16 cellular contexts compared by ENCODE assay signal in genomic region chr22:48675828-48676145, GRCh38.
DNase-seq lines count a peak whose midpoint lies in the region; ATAC-seq and TF ChIP-seq lines count a peak whose summit lies in the region.
"Had no signal": no experiment of that assay in that cellular context is flagged by ENCODE, and none has a peak within 500 bp of the region (broad histone marks: within the 10 kb centered on the region; RNA-seq: fewer than 3 reads in every experiment).

No MANE protein-coding gene starts in this region.

- H2BK15ac ChIP-seq in neuronal stem cell (ENCODE audit: low read length) = no peak overlapping the region

- no peaks in the 10 kb centered on the region for H3K36me3 ChIP-seq in heart right ventricle
- no peaks in the 10 kb centered on the region for H3K36me3 ChIP-seq in Karpas-422 (ENCODE audit: insufficient read depth, low read length)
- peaks cover 0 to 2% of the 10 kb centered on the region in 2 donors for H3K36me3 ChIP-seq in neuronal stem cell (replicated peaks in 1 of 2; ENCODE audit: control insufficient read depth in 2 of 2, insufficient read depth in 2 of 2, low read length in 2 of 2)

- H3K79me2 ChIP-seq in Karpas-422 (ENCODE audit: low read length) = no peaks in the 10 kb centered on the region

- H3K4me3 ChIP-seq in heart right ventricle (no peak overlapping the region), Karpas-422 (ENCODE audit: low read length) (no peak overlapping the region), neuronal stem cell (ENCODE audit: low read length in 2 of 2) (no peak overlapping the region)
- H3K4me3 ChIP-seq: GM23338 had no signal

- H3K23ac ChIP-seq in neuronal stem cell (ENCODE audit: low read depth, low read length, poor library complexity) = no peak overlapping the region

- peak; percentile 17 for DNase-seq in Right ventricle myocardium superior
- DNase-seq in heart right ventricle = no peak
- peak; percentile 44 for DNase-seq in Karpas-422
- peak; percentile 51 for DNase-seq in RPMI8226
- no peak for DNase-seq in neuronal stem cell (ENCODE audit: low spot score)
- DNase-seq in SKM-1 (lab: John Stamatoyannopoulos, UW; ENCODE audit: unreplicated experiment) = no peak
- DNase-seq: C1 segment of cervical spinal cord; Calu3; CD4-positive, alpha-beta memory T cell; COR-L47; DMS53; DMS79 treated with DMSO at 0.1 percent for 48 hours; GF-D8; H9 had no signal

- H3K4me2 ChIP-seq in Karpas-422 (ENCODE audit: low read depth, low read length, poor library complexity, severe bottlenecking) = no peak overlapping the region
- H3K4me2 ChIP-seq in neuronal stem cell (ENCODE audit: insufficient read depth, low read length, poor library complexity, severe bottlenecking) = no peak overlapping the region
- H3K4me2 ChIP-seq: GM23338 had no signal

- H3K4me1 ChIP-seq in heart right ventricle (no peaks in the 10 kb centered on the region), Karpas-422 (ENCODE audit: low read length) (no peaks in the 10 kb centered on the region), neuronal stem cell (ENCODE audit: control insufficient read depth in 2 of 2, insufficient read depth in 1 of 2, low read depth in 1 of 2, low read length in 2 of 2) (no peaks in the 10 kb centered on the region)

- no peak overlapping the region for H3K27ac ChIP-seq in heart right ventricle
- H3K27ac ChIP-seq in Karpas-422 (ENCODE audit: low read length) = no peak overlapping the region
- H3K27ac ChIP-seq in neuronal stem cell (replicated peaks; ENCODE audit: low read length) = no peak overlapping the region

- H3K9ac ChIP-seq in Karpas-422 (ENCODE audit: low read length) (no peak overlapping the region), neuronal stem cell (ENCODE audit: low read depth, low read length, poor library complexity) (peak overlapping the region; percentile 68)

- H3K14ac ChIP-seq in neuronal stem cell (ENCODE audit: low read length) = peak overlapping the region; percentile 57

- no peaks in the 10 kb centered on the region for H3K9me2 ChIP-seq in Karpas-422 (replicated peaks; ENCODE audit: insufficient read depth, low read length)

- H2AFZ ChIP-seq in Karpas-422 (ENCODE audit: low read length) (no peak overlapping the region), neuronal stem cell (ENCODE audit: low read length) (no peak overlapping the region)
- H2AFZ ChIP-seq: GM23338 had no signal

- WGBS in heart right ventricle, 2 donors = 91 to 98% methylated on average over 4 of the region's 4 CpGs
- no CpG with 5 or more reads among the region's 4 CpGs for WGBS in neuronal stem cell (ENCODE audit: extremely low coverage in 2 of 2, insufficient read length in 2 of 2, insufficient replicate concordance in 1 of 2), 2 donors

- no peak overlapping the region for H4K91ac ChIP-seq in neuronal stem cell (ENCODE audit: low read depth, low read length, poor library complexity)

- intact Hi-C loops in Right ventricle myocardium superior (cut with DNase I) (no loop called here), heart right ventricle (cut with DNase I) (no loop called here)

- peaks cover 2% of the 10 kb centered on the region for H3K79me1 ChIP-seq in neuronal stem cell (ENCODE audit: low read depth, low read length)

- no peak overlapping the region for H2BK120ac ChIP-seq in neuronal stem cell (ENCODE audit: low read depth, low read length)

- H3K18ac ChIP-seq in neuronal stem cell (ENCODE audit: low read length) = no peak overlapping the region

- no peak for TF ChIP-seq CTCF in heart right ventricle (IDR thresholded peaks at IDR 0.05)

- no peak overlapping the region for H2AK5ac ChIP-seq in neuronal stem cell (ENCODE audit: low read depth, low read length)

- no peak overlapping the region for H4K8ac ChIP-seq in neuronal stem cell (ENCODE audit: low read depth, low read length)

- peaks cover 0 to 33% (median 15%) of the 10 kb centered on the region in 11 donors for H3K9me3 ChIP-seq in heart right ventricle
- no peaks in the 10 kb centered on the region for H3K9me3 ChIP-seq in Karpas-422 (ENCODE audit: low read length)
- peaks cover 2 to 12% of the 10 kb centered on the region in 2 donors for H3K9me3 ChIP-seq in neuronal stem cell (replicated peaks in 1 of 2; ENCODE audit: control insufficient read depth in 2 of 2, insufficient read depth in 1 of 2, low read depth in 1 of 2, low read length in 2 of 2)

- H3K4ac ChIP-seq in neuronal stem cell (ENCODE audit: low read length) = no peak overlapping the region

- ATAC-seq in Right ventricle myocardium superior (ENCODE audit: poor library complexity) (no peak), heart right ventricle (no peak)
- ATAC-seq: GM23338, HCT116 had no signal

- no peak overlapping the region for H2BK5ac ChIP-seq in neuronal stem cell (ENCODE audit: low read length)

- no peaks in the 10 kb centered on the region for H4K20me1 ChIP-seq in Karpas-422 (ENCODE audit: insufficient read depth, low read depth, low read length)

- no peak overlapping the region for H2BK12ac ChIP-seq in neuronal stem cell (ENCODE audit: low read length)

- H3K27me3 ChIP-seq in heart right ventricle = peaks cover 0 to 7% (median 0%) of the 10 kb centered on the region in 7 donors
- H3K27me3 ChIP-seq in Karpas-422 (ENCODE audit: low read length) = no peaks in the 10 kb centered on the region
- H3K27me3 ChIP-seq in neuronal stem cell (ENCODE audit: control insufficient read depth in 3 of 3, insufficient read depth in 3 of 3, low read depth in 1 of 3, low read length in 3 of 3) = no peaks in the 10 kb centered on the region

Comparison
In these comparisons a context has a peak if more than half of its experiments do, and no peak if none do; other contexts are left out.
1. DNase-seq: peak in Right ventricle myocardium superior (single experiment), Karpas-422 (single experiment) and RPMI8226 (single experiment); none in heart right ventricle (0 of 2), neuronal stem cell (single experiment) and SKM-1 (single experiment).